Comparison of ENCODE assay signal across 8 cellular contexts in the genomic region with DNA sequence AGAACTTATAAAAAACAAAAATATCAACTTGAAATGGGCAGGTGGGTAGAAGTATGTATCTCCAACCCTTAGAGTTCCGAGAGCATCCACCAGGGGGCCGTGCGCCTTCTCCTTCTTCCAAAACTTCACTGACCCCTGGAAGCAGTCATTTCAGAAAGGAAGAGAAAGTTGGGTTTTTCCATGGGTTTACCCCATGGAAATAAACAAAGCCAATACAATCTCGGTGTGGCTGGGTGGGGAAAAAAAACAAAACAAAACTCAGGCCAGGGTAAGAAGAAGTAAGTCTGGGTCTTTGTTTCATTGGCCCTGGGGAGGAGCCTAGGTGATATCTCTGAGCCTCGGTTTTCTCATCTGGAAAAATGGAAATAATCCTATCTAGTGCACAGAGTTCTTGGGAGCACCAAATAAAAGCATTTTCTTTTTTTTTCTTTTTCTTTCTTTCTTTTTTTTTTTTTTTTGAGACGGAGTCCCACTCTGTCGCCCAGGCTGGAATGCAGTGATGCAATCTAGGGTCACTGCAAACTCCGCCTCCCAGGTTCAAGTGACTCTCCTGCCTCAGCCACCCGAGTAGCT. TPM values are rescaled to one million over a fixed set of nuclear protein-coding genes. Genes with fewer than 3 reads are reported as not detected.
DNase-seq lines count a peak whose midpoint lies in the region; ATAC-seq and TF ChIP-seq lines count a peak whose summit lies in the region.

No MANE protein-coding gene starts in this region.

- H3K27me3 ChIP-seq in OCI-LY3 (ENCODE audit: low read depth, low read length): peaks cover 11% of the 10 kb centered on the region
- no peaks in the 10 kb centered on the region for H3K27me3 ChIP-seq in prostate gland (replicated peaks; ENCODE audit: insufficient read depth)

- peak overlapping the region; percentile 81; the same call in 1 of the 2 replicates for H2AFZ ChIP-seq in OCI-LY3 (ENCODE audit: low read depth, low read length)

- peaks cover 9% of the 10 kb centered on the region for H3K4me1 Mint-ChIP-seq in activated T-cell treated with anti-CD3 and anti-CD28 coated beads, Interleukin-2, amount 50 U/mL, for 24 hours (ENCODE audit: low read depth)

- peaks cover 15% of the 10 kb centered on the region for H3K4me1 ChIP-seq in OCI-LY3 (ENCODE audit: low read length)
- no peaks in the 10 kb centered on the region for H3K4me1 ChIP-seq in prostate gland (replicated peaks)

- H3K27me3 Mint-ChIP-seq in activated T-cell treated with anti-CD3 and anti-CD28 coated beads, Interleukin-2, amount 50 U/mL, for 24 hours: no peaks in the 10 kb centered on the region

- no peaks in the 10 kb centered on the region for H3K36me3 ChIP-seq in OCI-LY3 (replicated peaks; ENCODE audit: low read depth, low read length)
- H3K36me3 ChIP-seq in prostate gland: no peaks in the 10 kb centered on the region

- H3K4me3 ChIP-seq in OCI-LY3 (ENCODE audit: low read length): no peak overlapping the region
- no peak overlapping the region for H3K4me3 ChIP-seq in prostate gland

- H3K4me3 Mint-ChIP-seq in activated T-cell treated with anti-CD3 and anti-CD28 coated beads, Interleukin-2, amount 50 U/mL, for 24 hours: no peak overlapping the region

- no peak overlapping the region for H3K27ac Mint-ChIP-seq in activated T-cell treated with anti-CD3 and anti-CD28 coated beads, Interleukin-2, amount 50 U/mL, for 24 hours

- H4K20me1 ChIP-seq in OCI-LY3 (ENCODE audit: insufficient read depth, low read length): no peaks in the 10 kb centered on the region

- H3K4me2 ChIP-seq in OCI-LY3 (ENCODE audit: low read length): peak overlapping the region; percentile 64

- peak; percentile 51 for DNase-seq in A172 (ENCODE audit: low spot score)
- DNase-seq in GM13976 (ENCODE audit: low spot score): peak; percentile 71
- peak; percentile 76 for DNase-seq in activated T-cell treated with anti-CD3 and anti-CD28 coated beads, Interleukin-2, amount 50 U/mL, for 24 hours
- peak; percentile 12 for DNase-seq in fibroblast of the conjunctiva (ENCODE audit: low read depth)
- DNase-seq in prostate gland (ENCODE audit: low spot score): no peak

- no peaks in the 10 kb centered on the region for H3K79me2 ChIP-seq in OCI-LY3 (ENCODE audit: low read length)

- 48% methylated on average over 9 of the region's 9 CpGs for WGBS in prostate gland

- H3K9me3 ChIP-seq in OCI-LY3 (ENCODE audit: insufficient read depth, low read length) (no peaks in the 10 kb centered on the region), prostate gland (no peaks in the 10 kb centered on the region)

- no peak overlapping the region for H3K9ac ChIP-seq in OCI-LY3 (ENCODE audit: low read length)

- no peaks in the 10 kb centered on the region for H3K9me3 Mint-ChIP-seq in activated T-cell treated with anti-CD3 and anti-CD28 coated beads, Interleukin-2, amount 50 U/mL, for 24 hours

- no peaks in the 10 kb centered on the region for H3K36me3 Mint-ChIP-seq in activated T-cell treated with anti-CD3 and anti-CD28 coated beads, Interleukin-2, amount 50 U/mL, for 24 hours (ENCODE audit: low read depth)

- in situ Hi-C loops in GM13976 (cut with MboI; ENCODE audit: low sequenced_read_pairs, unreplicated experiment): no loop called here

- intact Hi-C loops in prostate gland (cut with DNase I): no loop called here

- TF ChIP-seq POLR2A in prostate gland (IDR thresholded peaks at IDR 0.05): no peak

- H3K27ac ChIP-seq in OCI-LY3 (ENCODE audit: low read length): no peak overlapping the region
- no peak overlapping the region for H3K27ac ChIP-seq in prostate gland

- TF ChIP-seq CTCF in GM13976 (IDR thresholded peaks at IDR 0.05; ENCODE audit: borderline replicate concordance, control extremely low read depth, extremely low read depth, insufficient read depth, missing control alignments) (peak; percentile 33), OCI-LY3 (IDR thresholded peaks at IDR 0.05; ENCODE audit: low read depth, low read length) (peak; percentile 67), prostate gland (IDR thresholded peaks at IDR 0.05) (peak in 3 of 4 experiments; percentile 40 to 65 (median 51))

- ATAC-seq in HG03139 (IDR thresholded peaks at IDR 0.05; ENCODE audit: unreplicated experiment) (no peak), GM21737 (IDR thresholded peaks at IDR 0.05; ENCODE audit: unreplicated experiment) (no peak)

RNA-seq across cellular contexts. Expression of a gene that starts 33.6 kb away (rescaled TPM):
- total RNA-seq in A172 (2014; rRNA removed; shearing (Covaris generic)): not detected in 2 replicates
- 1 to 10 TPM; 1.1 to 1.3 TPM for total RNA-seq in prostate gland

RNA-seq across cellular contexts. Expression of a gene that starts 40.6 kb away (rescaled TPM):
- total RNA-seq in A172 (2014; rRNA removed; shearing (Covaris generic)): 4.3 and 4.5 TPM in 2 replicates
- 10 to 100 TPM; 36.0 to 37.1 TPM for total RNA-seq in prostate gland
